9 cellular contexts compared by ENCODE assay signal in genomic region chr4:10089346-10089745, GRCh38. TPM values are rescaled to one million over a fixed set of nuclear protein-coding genes. Genes with fewer than 3 reads are reported as not detected.
A peak's percentile ranks its signal among the peaks of the same experiment; 100 is the strongest.
DNase-seq lines count a peak whose midpoint lies in the region; ATAC-seq and TF ChIP-seq lines count a peak whose summit lies in the region.
"Had no signal": no experiment of that assay in that cellular context is flagged by ENCODE, and none has a peak within 500 bp of the region (broad histone marks: within the 10 kb centered on the region; RNA-seq: fewer than 3 reads in every experiment).

No MANE protein-coding gene starts in this region.

- no peak overlapping the region for H2BK5ac ChIP-seq in H9 (ENCODE audit: insufficient read length, low read length)

- H3K27ac ChIP-seq in H9 (ENCODE audit: insufficient read length, low read depth, low read length): no peak overlapping the region
- H3K27ac ChIP-seq in lower lobe of right lung: no peak overlapping the region

- H3K79me1 ChIP-seq in H9 (ENCODE audit: insufficient read depth, low read depth, low read length, poor library complexity, severe bottlenecking): no peaks in the 10 kb centered on the region

- H3K4ac ChIP-seq in H9 (ENCODE audit: low read depth, low read length): no peak overlapping the region

- TF ChIP-seq CTCF in AG10803 (conservative IDR thresholded peaks at IDR 0.05; ENCODE audit: low read length) (0 out of 2 replicates have a peak, but pooled peaks have one; percentile 14), H9 (conservative IDR thresholded peaks at IDR 0.05) (peak; percentile 66), lower lobe of right lung (IDR thresholded peaks at IDR 0.05) (peak; percentile 61), omental fat pad (IDR thresholded peaks at IDR 0.05) (no peak)

- no peak overlapping the region for H2BK20ac ChIP-seq in H9 (ENCODE audit: low read depth, low read length, poor library complexity, severe bottlenecking)

- no peaks in the 10 kb centered on the region for H4K20me1 ChIP-seq in H9 (ENCODE audit: control insufficient read depth, insufficient read depth, insufficient read length)

- no peak overlapping the region for H3K9ac ChIP-seq in H9 (ENCODE audit: extremely low read depth, insufficient read length, low read length)

- ATAC-seq in effector memory CD8-positive, alpha-beta T cell (replicated peaks): no peak
- peak in 1 of 2 donors; percentile 9 for ATAC-seq in lower lobe of right lung
- no peak for ATAC-seq in omental fat pad (ENCODE audit: low FRiP score)

- DNase-seq in AG10803 (ENCODE audit: low read depth): no peak
- DNase-seq in H9: peak; percentile 56
- no peak for DNase-seq in effector memory CD8-positive, alpha-beta T cell
- DNase-seq in lower lobe of right lung: peak; percentile 55
- no peak for DNase-seq in HCEC 1CT
- DNase-seq in CD1c-positive myeloid dendritic cell (ENCODE audit: extremely low spot score): no peak
- DNase-seq in omental fat pad (ENCODE audit: low spot score): no peak
- no peak for DNase-seq in NCI-H1105 (lab: John Stamatoyannopoulos, UW)
- DNase-seq: NCI-H1105 treated with DMSO at 0.1 percent for 48 hours had no signal

- no peaks in the 10 kb centered on the region for H3K9me3 Mint-ChIP-seq in H9
- no peaks in the 10 kb centered on the region for H3K9me3 Mint-ChIP-seq in effector memory CD8-positive, alpha-beta T cell

- intact Hi-C loops in lower lobe of right lung (cut with DNase I): no loop called here

- no CpG with 5 or more reads among the region's 11 CpGs for WGBS in H9 (ENCODE audit: extremely low coverage, insufficient read length, low lambda C conversion rate)

- H3K27me3 ChIP-seq in H9 (ENCODE audit: insufficient read depth, low read length): no peaks in the 10 kb centered on the region
- H3K27me3 ChIP-seq in lower lobe of right lung (ENCODE audit: low read depth): no peaks in the 10 kb centered on the region

- no peak overlapping the region for H2AFZ ChIP-seq in H9 (ENCODE audit: low read length)

- H3K4me1 ChIP-seq in H9 (ENCODE audit: insufficient read depth, low read length) (no peaks in the 10 kb centered on the region; the same call in 1 of the 2 replicates), lower lobe of right lung (peaks cover 32% of the 10 kb centered on the region)

- H4K5ac ChIP-seq in H9 (ENCODE audit: insufficient read length, low read depth, low read length): no peak overlapping the region

- H3K23ac ChIP-seq in H9 (ENCODE audit: insufficient read length, low read depth, low read length): no peak overlapping the region

- H3K27ac Mint-ChIP-seq in H9: no peak overlapping the region
- H3K27ac Mint-ChIP-seq in effector memory CD8-positive, alpha-beta T cell: peak overlapping the region; percentile 44 to 58

- H3K18ac ChIP-seq in H9 (ENCODE audit: insufficient read length, low read depth, low read length): no peak overlapping the region

- no peak overlapping the region for H3K4me2 ChIP-seq in H9 (ENCODE audit: insufficient read depth, insufficient read length, low read length)

- H3K4me3 Mint-ChIP-seq in H9: no peak overlapping the region; a peak in 1 of 5 replicates
- H3K4me3 Mint-ChIP-seq in effector memory CD8-positive, alpha-beta T cell: no peak overlapping the region

- H4K8ac ChIP-seq in H9 (replicated peaks; ENCODE audit: insufficient read length, low read depth, low read length): no peak overlapping the region

- H3K56ac ChIP-seq in H9 (ENCODE audit: insufficient read length, low read depth, low read length): no peak overlapping the region

- H3K4me1 Mint-ChIP-seq in H9: peaks cover 19 to 25% of the 10 kb centered on the region in 2 experiments
- peaks cover 28 to 33% of the 10 kb centered on the region in 2 donors for H3K4me1 Mint-ChIP-seq in effector memory CD8-positive, alpha-beta T cell (ENCODE audit: low read depth in 2 of 2)

- peaks cover 7% of the 10 kb centered on the region; the same call in 1 of the 2 replicates for H3K79me2 ChIP-seq in H9 (ENCODE audit: insufficient read depth, low read length)

- peaks cover 68 to 99% (median 99%) of the 10 kb centered on the region in 3 experiments for H3K36me3 Mint-ChIP-seq in H9 (ENCODE audit: insufficient read depth in 1 of 3, low read depth in 3 of 3)
- H3K36me3 Mint-ChIP-seq in effector memory CD8-positive, alpha-beta T cell (ENCODE audit: insufficient read depth): peaks cover 92% of the 10 kb centered on the region

- H3K9me3 ChIP-seq in H9 (ENCODE audit: control insufficient read depth, low read depth, low read length) (no peaks in the 10 kb centered on the region), lower lobe of right lung (no peaks in the 10 kb centered on the region)

- H3K36me3 ChIP-seq in lower lobe of right lung: peaks cover 93% of the 10 kb centered on the region

- H3K14ac ChIP-seq in H9 (ENCODE audit: insufficient read depth, low read length): no peak overlapping the region

- H2AK5ac ChIP-seq in H9 (ENCODE audit: insufficient read length, low read length): no peak overlapping the region

- no peak overlapping the region for H4K91ac ChIP-seq in H9 (ENCODE audit: insufficient read length, low read depth, low read length)

- no peak overlapping the region for H2BK12ac ChIP-seq in H9 (ENCODE audit: insufficient read length, low read depth, low read length)

- no peak overlapping the region for H2BK15ac ChIP-seq in H9 (ENCODE audit: low read depth, low read length)

- H3T11ph ChIP-seq in H9 (ENCODE audit: low read length): no peak overlapping the region

- no peak overlapping the region for H3K4me3 ChIP-seq in AG10803 (ENCODE audit: low read length)
- H3K4me3 ChIP-seq in lower lobe of right lung: no peak overlapping the region

- H3K27me3 Mint-ChIP-seq in H9 (ENCODE audit: low read depth): no peaks in the 10 kb centered on the region; the same call in 1 of the 2 replicates
- H3K27me3 Mint-ChIP-seq in effector memory CD8-positive, alpha-beta T cell: no peaks in the 10 kb centered on the region

- no peaks in the 10 kb centered on the region for H3K23me2 ChIP-seq in H9 (ENCODE audit: insufficient read length, low read depth, low read length, poor library complexity, severe bottlenecking)

- H2BK120ac ChIP-seq in H9 (ENCODE audit: low read depth, low read length, poor library complexity, severe bottlenecking): no peak overlapping the region

RNA-seq across cellular contexts. Expression of gene WDR1, which starts 27.3 kb away (rescaled TPM):
- 366 and 367 TPM in 2 replicates for total RNA-seq in H9 (2021)
- total RNA-seq in lower lobe of right lung: 233 TPM
- total RNA-seq in omental fat pad: 100 to 1,000 TPM; 114 to 219 (median 135) TPM

Comparison
In these comparisons a context has a peak if more than half of its experiments do, and no peak if none do; other contexts are left out.
1. DNase-seq: peak in H9 (single experiment) and lower lobe of right lung (single experiment); none in AG10803 (single experiment), effector memory CD8-positive, alpha-beta T cell (0 of 3), HCEC 1CT (single experiment), CD1c-positive myeloid dendritic cell (single experiment), omental fat pad (single experiment) and NCI-H1105 (single experiment).
2. CTCF ChIP-seq: peak in AG10803 (single experiment), H9 (single experiment) and lower lobe of right lung (single experiment); none in omental fat pad (0 of 3).
3. H3K27ac Mint-ChIP-seq: peak in effector memory CD8-positive, alpha-beta T cell (2 of 2); none in H9 (0 of 3).